13 cellular contexts compared by ENCODE assay signal in genomic region chr2:158936978-158937377, GRCh38. TPM values are rescaled to one million over a fixed set of nuclear protein-coding genes. Genes with fewer than 3 reads are reported as not detected.
DNase-seq lines count a peak whose midpoint lies in the region; ATAC-seq and TF ChIP-seq lines count a peak whose summit lies in the region.
"Had no signal": no experiment of that assay in that cellular context is flagged by ENCODE, and none has a peak within 500 bp of the region (broad histone marks: within the 10 kb centered on the region; RNA-seq: fewer than 3 reads in every experiment).

No MANE protein-coding gene starts in this region.

- H3K4me3 Mint-ChIP-seq in CD14-positive monocyte = no peak overlapping the region
- H3K4me3 Mint-ChIP-seq: activated naive CD4-positive, alpha-beta T cell treated with anti-CD3 and anti-CD28 coated beads for 36 hours had no signal

- no peaks in the 10 kb centered on the region for H3K4me1 Mint-ChIP-seq in CD14-positive monocyte

- no peak overlapping the region for H3K4me3 ChIP-seq in fibroblast of pulmonary artery (replicated peaks; ENCODE audit: low read depth, low read length)

- DNase-seq in Caki2 (ENCODE audit: low read depth) (peak; percentile 23), RKO (ENCODE audit: low spot score) (peak; percentile 53), fibroblast of pulmonary artery (ENCODE audit: low read depth) (peak; percentile 96), omental fat pad (ENCODE audit: low spot score) (no peak), GOT3 (lab: John Stamatoyannopoulos, UW) (no peak), SHP77 treated with DMSO at 0.1 percent for 48 hours (lab: John Stamatoyannopoulos, UW) (no peak), CD14-positive monocyte (ENCODE audit: low spot score) (no peak)
- DNase-seq: activated naive CD4-positive, alpha-beta T cell treated with anti-CD3 and anti-CD28 coated beads for 36 hours; glutamatergic neuron; NCI-H524; occipital lobe; T-helper 9 cell had no signal

- no peak overlapping the region for H3K27ac Mint-ChIP-seq in CD14-positive monocyte
- H3K27ac Mint-ChIP-seq: activated naive CD4-positive, alpha-beta T cell treated with anti-CD3 and anti-CD28 coated beads for 36 hours had no signal

- in situ Hi-C loops in Caki2 (cut with HindIII; ENCODE audit: low pct_unique_long_range_greater_than_20kb, low sequenced_read_pairs) = no loop called here

- H3K36me3 Mint-ChIP-seq in CD14-positive monocyte = no peaks in the 10 kb centered on the region

- peaks cover 0 to 3% (median 0%) of the 10 kb centered on the region in 3 donors for H3K27me3 Mint-ChIP-seq in CD14-positive monocyte (ENCODE audit: low read depth in 3 of 3)

- ATAC-seq in omental fat pad (ENCODE audit: low FRiP score) (peak; percentile 97), GM19328 (IDR thresholded peaks at IDR 0.05; ENCODE audit: unreplicated experiment) (no peak)

- intact Hi-C loops in CD14-positive monocyte (cut with micrococcal nuclease) = no loop called here

- no peak for TF ChIP-seq CTCF in fibroblast of pulmonary artery (IDR thresholded peaks at IDR 0.05; ENCODE audit: low read length, missing control alignments)
- no peak for TF ChIP-seq CTCF in omental fat pad (IDR thresholded peaks at IDR 0.05)
- no peak for TF ChIP-seq CTCF in CD14-positive monocyte (IDR thresholded peaks at IDR 0.05)

- peaks cover 0 to 6% (median 0%) of the 10 kb centered on the region in 7 donors for H3K9me3 Mint-ChIP-seq in CD14-positive monocyte
- H3K9me3 Mint-ChIP-seq: activated naive CD4-positive, alpha-beta T cell treated with anti-CD3 and anti-CD28 coated beads for 36 hours had no signal

RNA-seq across cellular contexts. Expression of gene TANC1, which starts 31.5 kb away (rescaled TPM):
- 7.8 and 9.7 TPM in 2 replicates for total RNA-seq in Caki2 (2014; rRNA removed; shearing (Covaris generic); ENCODE audit: low replicate concordance)
- total RNA-seq in omental fat pad = 10 to 100 TPM; 26.4 to 72.5 (median 34.9) TPM
- polyA plus RNA-seq in CD14-positive monocyte = not detected

Comparison
In these comparisons a context has a peak if more than half of its experiments do, and no peak if none do; other contexts are left out.
1. DNase-seq: peak in Caki2 (single experiment), RKO (single experiment) and fibroblast of pulmonary artery (single experiment); none in omental fat pad (single experiment), GOT3 (single experiment), SHP77 treated with DMSO at 0.1 percent for 48 hours (single experiment) and CD14-positive monocyte (single experiment).